Comparison of ENCODE assay signal across 2 cellular contexts in the genomic region with DNA sequence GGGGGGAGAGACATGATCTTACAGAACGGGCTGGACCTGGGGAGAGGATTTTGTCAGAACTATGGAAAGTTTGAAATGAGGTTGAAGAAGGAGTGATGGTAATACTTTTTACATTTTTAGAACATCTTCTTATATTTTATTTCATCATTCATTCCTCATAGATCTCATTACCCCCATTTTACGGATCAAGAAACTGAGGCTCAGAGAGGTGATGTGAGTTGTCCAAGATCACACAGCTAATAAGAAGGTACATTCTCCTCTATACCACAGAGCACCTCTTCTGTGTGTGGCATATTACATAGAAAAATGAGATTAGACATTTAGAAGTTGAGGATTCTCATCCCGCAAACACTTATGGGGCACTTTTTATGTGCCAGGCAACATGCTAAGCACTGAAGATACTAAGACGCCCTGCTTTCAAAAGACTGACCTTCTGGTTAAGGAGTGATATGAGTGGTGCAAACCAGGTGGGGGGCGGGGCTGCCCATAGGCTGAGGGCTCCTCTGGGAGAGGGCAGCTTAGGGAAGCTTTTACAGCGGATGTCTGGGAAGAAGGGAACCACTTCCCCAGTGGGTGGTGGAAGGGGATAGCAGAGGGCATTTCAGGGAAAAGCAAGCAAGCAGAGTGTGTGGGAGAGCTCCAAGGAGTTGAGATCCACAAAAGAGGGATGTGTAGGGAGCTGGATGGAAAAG.
A peak's percentile ranks its signal among the peaks of the same experiment; 100 is the strongest.
TF ChIP-seq lines count a peak whose summit lies in the region.

No MANE protein-coding gene starts in this region.

TF ChIP-seq in HCT116, 20 proteins besides CTCF, POLR2A, EP300 and RAD21:
- no peak for TF ChIP-seq ZNF274 (IDR thresholded peaks at IDR 0.05; ENCODE audit: low read depth, low read length)

TF ChIP-seq in K562, 482 proteins besides CTCF, POLR2A, EP300 and RAD21:
- no peak for TF ChIP-seq PCBP1 (IDR thresholded peaks at IDR 0.05; ENCODE audit: low read depth, low read length, poor library complexity, severe bottlenecking)
- peak; percentile 29; the same call in 1 of the 2 replicates for TF ChIP-seq ADNP (tag; IDR thresholded peaks at IDR 0.05)
- peak; percentile 97 for TF ChIP-seq RBM25 (IDR thresholded peaks at IDR 0.05; ENCODE audit: low read depth, low read length, severe bottlenecking)
- peak; percentile 62 for TF ChIP-seq BCOR (IDR thresholded peaks at IDR 0.05)
TF ChIP-seq in K562: peak in this region for 3.
